In genomic region chr20:17662333-17663039, GRCh38 we compare ENCODE assay signal across 7 cellular contexts. TPM values are rescaled to one million over a fixed set of nuclear protein-coding genes. Genes with fewer than 3 reads are reported as not detected.
DNase-seq lines count a peak whose midpoint lies in the region; ATAC-seq lines count a peak whose summit lies in the region.

No MANE protein-coding gene starts in this region.

- peaks cover 37% of the 10 kb centered on the region for H3K36me3 Mint-ChIP-seq in activated T-helper 1 cell treated with anti-CD3 and anti-CD28 coated beads, Interleukin-12 subunit alpha, Interleukin-12 subunit beta, Interleukin-2, Interleukin-4 antibody, amounts not matched to agents 30 ng/mL and 10 ng/mL and 1 ng/mL, durations not matched to agents 14 hours and 24 hours and 36 hours (ENCODE audit: low read depth)

- no peak for DNase-seq in activated T-helper 1 cell treated with anti-CD3 and anti-CD28 coated beads, Interleukin-12 subunit alpha, Interleukin-12 subunit beta, Interleukin-2, Interleukin-4 antibody, amounts not matched to agents 30 ng/mL and 10 ng/mL and 1 ng/mL, durations not matched to agents 14 hours and 24 hours and 36 hours (ENCODE audit: low spot score)
- DNase-seq in iris pigment epithelial cell (ENCODE audit: low read depth) (peak; percentile 39), stromal cell of bone marrow (ENCODE audit: low read depth) (peak; percentile 96), retina (no peak), NOMO-1 (lab: John Stamatoyannopoulos, UW; ENCODE audit: unreplicated experiment in 2 of 2) (no peak)

- H3K4me1 Mint-ChIP-seq in activated T-helper 1 cell treated with anti-CD3 and anti-CD28 coated beads, Interleukin-12 subunit alpha, Interleukin-12 subunit beta, Interleukin-2, Interleukin-4 antibody, amounts not matched to agents 30 ng/mL and 10 ng/mL and 1 ng/mL, durations not matched to agents 14 hours and 24 hours and 36 hours (ENCODE audit: low read depth) = peaks cover 70% of the 10 kb centered on the region

- no peaks in the 10 kb centered on the region for H3K9me3 Mint-ChIP-seq in activated T-helper 1 cell treated with anti-CD3 and anti-CD28 coated beads, Interleukin-12 subunit alpha, Interleukin-12 subunit beta, Interleukin-2, Interleukin-4 antibody, amounts not matched to agents 30 ng/mL and 10 ng/mL and 1 ng/mL, durations not matched to agents 14 hours and 24 hours and 36 hours

- intact Hi-C loops in activated T-helper 1 cell treated with anti-CD3 and anti-CD28 coated beads, Interleukin-12 subunit alpha, Interleukin-12 subunit beta, Interleukin-2, Interleukin-4 antibody, amounts not matched to agents 30 ng/mL and 10 ng/mL and 1 ng/mL, durations not matched to agents 14 hours and 24 hours and 36 hours (cut with micrococcal nuclease) = loop anchor here (5.0 kb wide), 2 partner anchors 125 to 235 kb away; no protein-coding TSS in a partner anchor

- peak overlapping the region; percentile 72 for H3K27ac Mint-ChIP-seq in activated T-helper 1 cell treated with anti-CD3 and anti-CD28 coated beads, Interleukin-12 subunit alpha, Interleukin-12 subunit beta, Interleukin-2, Interleukin-4 antibody, amounts not matched to agents 30 ng/mL and 10 ng/mL and 1 ng/mL, durations not matched to agents 14 hours and 24 hours and 36 hours

- H3K27me3 Mint-ChIP-seq in activated T-helper 1 cell treated with anti-CD3 and anti-CD28 coated beads, Interleukin-12 subunit alpha, Interleukin-12 subunit beta, Interleukin-2, Interleukin-4 antibody, amounts not matched to agents 30 ng/mL and 10 ng/mL and 1 ng/mL, durations not matched to agents 14 hours and 24 hours and 36 hours (ENCODE audit: insufficient read depth) = no peaks in the 10 kb centered on the region

- no peak overlapping the region for H3K4me3 Mint-ChIP-seq in activated T-helper 1 cell treated with anti-CD3 and anti-CD28 coated beads, Interleukin-12 subunit alpha, Interleukin-12 subunit beta, Interleukin-2, Interleukin-4 antibody, amounts not matched to agents 30 ng/mL and 10 ng/mL and 1 ng/mL, durations not matched to agents 14 hours and 24 hours and 36 hours

- ATAC-seq in GM19452 (IDR thresholded peaks at IDR 0.05; ENCODE audit: unreplicated experiment) (peak; percentile 64), GM18502 (IDR thresholded peaks at IDR 0.05; ENCODE audit: poor library complexity, unreplicated experiment) (no peak)

RNA-seq across cellular contexts. Expression of gene RRBP1, which starts 19.6 kb away (rescaled TPM):
- 54.8 and 56.0 TPM in 2 replicates for total RNA-seq in activated T-helper 1 cell treated with anti-CD3 and anti-CD28 coated beads, Interleukin-12 subunit alpha, Interleukin-12 subunit beta, Interleukin-2, Interleukin-4 antibody, amounts not matched to agents 30 ng/mL and 10 ng/mL and 1 ng/mL, durations not matched to agents 14 hours and 24 hours and 36 hours

RNA-seq across cellular contexts. Expression of gene BANF2, which starts 37.3 kb away (rescaled TPM):
- not detected in 2 replicates for total RNA-seq in activated T-helper 1 cell treated with anti-CD3 and anti-CD28 coated beads, Interleukin-12 subunit alpha, Interleukin-12 subunit beta, Interleukin-2, Interleukin-4 antibody, amounts not matched to agents 30 ng/mL and 10 ng/mL and 1 ng/mL, durations not matched to agents 14 hours and 24 hours and 36 hours

Comparison
In these comparisons a context has a peak if more than half of its experiments do, and no peak if none do; other contexts are left out.
1. DNase-seq: peak in iris pigment epithelial cell (single experiment) and stromal cell of bone marrow (single experiment); none in activated T-helper 1 cell treated with anti-CD3 and anti-CD28 coated beads, Interleukin-12 subunit alpha, Interleukin-12 subunit beta, Interleukin-2, Interleukin-4 antibody, amounts not matched to agents 30 ng/mL and 10 ng/mL and 1 ng/mL, durations not matched to agents 14 hours and 24 hours and 36 hours (single experiment), retina (single experiment) and NOMO-1 (0 of 2).